Comparison of ENCODE assay signal across 8 cellular contexts in genomic region chr2:111698743-111699554, GRCh38.
A peak's percentile ranks its signal among the peaks of the same experiment; 100 is the strongest.
DNase-seq lines count a peak whose midpoint lies in the region; ATAC-seq and TF ChIP-seq lines count a peak whose summit lies in the region.

No MANE protein-coding gene starts in this region.

- H3K4me3 Mint-ChIP-seq in activated T-helper 2 cell treated with anti-CD3 and anti-CD28 coated beads, Interferon-gamma antibody, Interleukin-2, Interleukin-4, amounts not matched to agents 10 μg/mL and 5 μg/mL and 100 μg/mL, durations not matched to agents 14 hours and 24 hours and 36 hours (ENCODE audit: low read depth) = peak overlapping the region; percentile 35

- ATAC-seq in gastroesophageal sphincter = peak; percentile 80
- ATAC-seq in psoas muscle = peak; percentile 93 to 94 (median 94)
- no peak for ATAC-seq in GM19395 (IDR thresholded peaks at IDR 0.05; ENCODE audit: unreplicated experiment)
- no peak for ATAC-seq in HG03565 (IDR thresholded peaks at IDR 0.05; ENCODE audit: unreplicated experiment)

- DNase-seq in DMS153 (lab: John Stamatoyannopoulos, UW) (peak; percentile 82), RPMI7951 (ENCODE audit: low read depth) (peak; percentile 100), psoas muscle (peak; percentile 78 to 83)
- DNase-seq in activated T-helper 2 cell treated with anti-CD3 and anti-CD28 coated beads, Interferon-gamma antibody, Interleukin-2, Interleukin-4, amounts not matched to agents 10 μg/mL and 5 μg/mL and 100 μg/mL, durations not matched to agents 14 hours and 24 hours and 36 hours (ENCODE audit: low spot score) = peak; percentile 60

- peaks cover 43% of the 10 kb centered on the region for H3K4me1 Mint-ChIP-seq in activated T-helper 2 cell treated with anti-CD3 and anti-CD28 coated beads, Interferon-gamma antibody, Interleukin-2, Interleukin-4, amounts not matched to agents 10 μg/mL and 5 μg/mL and 100 μg/mL, durations not matched to agents 14 hours and 24 hours and 36 hours (ENCODE audit: low read depth)

- H3K27ac ChIP-seq in HUES48 (ENCODE audit: low read depth, low read length) (peak overlapping the region; percentile 14), gastroesophageal sphincter (no peak overlapping the region), psoas muscle (peak overlapping the region; percentile 78)

- H3K4me3 ChIP-seq in HUES48 (ENCODE audit: low read depth, low read length) (no peak overlapping the region), gastroesophageal sphincter (no peak overlapping the region), psoas muscle (peak overlapping the region; percentile 46)

- peak overlapping the region; percentile 87 for H3K27ac Mint-ChIP-seq in activated T-helper 2 cell treated with anti-CD3 and anti-CD28 coated beads, Interferon-gamma antibody, Interleukin-2, Interleukin-4, amounts not matched to agents 10 μg/mL and 5 μg/mL and 100 μg/mL, durations not matched to agents 14 hours and 24 hours and 36 hours

- peaks cover 11% of the 10 kb centered on the region for H3K9me3 Mint-ChIP-seq in activated T-helper 2 cell treated with anti-CD3 and anti-CD28 coated beads, Interferon-gamma antibody, Interleukin-2, Interleukin-4, amounts not matched to agents 10 μg/mL and 5 μg/mL and 100 μg/mL, durations not matched to agents 14 hours and 24 hours and 36 hours

- H3K36me3 ChIP-seq in HUES48 (ENCODE audit: control insufficient read depth, insufficient read depth, low read length) (no peaks in the 10 kb centered on the region), gastroesophageal sphincter (no peaks in the 10 kb centered on the region), psoas muscle (ENCODE audit: insufficient read depth in 1 of 2, low read depth in 1 of 2) (no peaks in the 10 kb centered on the region)

- peaks cover 2% of the 10 kb centered on the region for H3K36me3 Mint-ChIP-seq in activated T-helper 2 cell treated with anti-CD3 and anti-CD28 coated beads, Interferon-gamma antibody, Interleukin-2, Interleukin-4, amounts not matched to agents 10 μg/mL and 5 μg/mL and 100 μg/mL, durations not matched to agents 14 hours and 24 hours and 36 hours (ENCODE audit: low read depth)

- TF ChIP-seq POLR2A in gastroesophageal sphincter (IDR thresholded peaks at IDR 0.05) = no peak

- H3K9me3 ChIP-seq in HUES48 (ENCODE audit: control insufficient read depth, insufficient read depth, low read length) (peaks cover 4% of the 10 kb centered on the region; the same call in 1 of the 2 replicates), gastroesophageal sphincter (peaks cover 0 to 13% (median 0%) of the 10 kb centered on the region in 3 donors), psoas muscle (no peaks in the 10 kb centered on the region)

- H3K4me1 ChIP-seq in HUES48 (ENCODE audit: control insufficient read depth, insufficient read depth, low read length) = peaks cover 6% of the 10 kb centered on the region; the same call in 1 of the 2 replicates
- H3K4me1 ChIP-seq in gastroesophageal sphincter = peaks cover 0 to 28% (median 0%) of the 10 kb centered on the region in 3 donors
- peaks cover 27% of the 10 kb centered on the region for H3K4me1 ChIP-seq in psoas muscle

- intact Hi-C loops in activated T-helper 2 cell treated with anti-CD3 and anti-CD28 coated beads, Interferon-gamma antibody, Interleukin-2, Interleukin-4, amounts not matched to agents 10 μg/mL and 5 μg/mL and 100 μg/mL, durations not matched to agents 14 hours and 24 hours and 36 hours (cut with micrococcal nuclease) = loop anchor here (1.0 to 2.0 kb wide), 2 partner anchors 73 to 582 kb away; no protein-coding TSS in a partner anchor
- intact Hi-C loops in psoas muscle (cut with DNase I) = loop anchor here in 1 of 2 donors (5.0 kb wide), 1 partner anchor 77 kb away; no protein-coding TSS in a partner anchor

- H3K27me3 Mint-ChIP-seq in activated T-helper 2 cell treated with anti-CD3 and anti-CD28 coated beads, Interferon-gamma antibody, Interleukin-2, Interleukin-4, amounts not matched to agents 10 μg/mL and 5 μg/mL and 100 μg/mL, durations not matched to agents 14 hours and 24 hours and 36 hours (ENCODE audit: low read depth) = peaks cover 14% of the 10 kb centered on the region

- TF ChIP-seq EP300 in gastroesophageal sphincter (IDR thresholded peaks at IDR 0.05) = no peak

- TF ChIP-seq CTCF in gastroesophageal sphincter (IDR thresholded peaks at IDR 0.05) (no peak), psoas muscle (IDR thresholded peaks at IDR 0.05) (no peak)

- H3K27me3 ChIP-seq in HUES48 (ENCODE audit: control insufficient read depth, insufficient read depth, low read length) (no peaks in the 10 kb centered on the region), gastroesophageal sphincter (no peaks in the 10 kb centered on the region), psoas muscle (ENCODE audit: insufficient read depth in 3 of 3, low read length in 2 of 3) (no peaks in the 10 kb centered on the region)

- 0 out of 2 replicates have a peak overlapping the region, but pooled peaks have one; percentile 20 for H3K9ac ChIP-seq in HUES48 (ENCODE audit: low read depth, low read length)

- WGBS in gastroesophageal sphincter (ENCODE audit: low coverage in 1 of 2), 2 donors = 34 to 49% methylated on average over 8 to 10 of the region's 13 CpGs
- 37 to 53% (median 37%) methylated on average over 12 to 13 of the region's 13 CpGs for WGBS in psoas muscle, 3 donors

Comparison
In these comparisons a context has a peak if more than half of its experiments do, and no peak if none do; other contexts are left out.
1. H3K27ac ChIP-seq: peak in HUES48 (single experiment) and psoas muscle (single experiment); none in gastroesophageal sphincter (0 of 4).
2. ATAC-seq: peak in gastroesophageal sphincter (single experiment) and psoas muscle (4 of 4); none in GM19395 (single experiment) and HG03565 (single experiment).
3. Peak in every context shown above with its lines, with median percentiles within 50 percentile points of each other: DNase-seq.